In genomic region chr19:42253245-42254082, GRCh38 we compare ENCODE assay signal across 8 cellular contexts. TPM values are rescaled to one million over a fixed set of nuclear protein-coding genes. Genes with fewer than 3 reads are reported as not detected.
DNase-seq lines count a peak whose midpoint lies in the region; ATAC-seq and TF ChIP-seq lines count a peak whose summit lies in the region.

No MANE protein-coding gene starts in this region.

- no peak overlapping the region for H2AK5ac ChIP-seq in mesenchymal stem cell (ENCODE audit: low read length, severe bottlenecking)

- H3K27me3 ChIP-seq in mesenchymal stem cell (ENCODE audit: control insufficient read depth in 1 of 2, insufficient read depth in 1 of 2, low read length in 2 of 2) = no peaks in the 10 kb centered on the region

- peak overlapping the region in 1 of 2 experiments; percentile 56 for H3K23ac ChIP-seq in mesenchymal stem cell (ENCODE audit: low read length in 2 of 2)

- H2BK15ac ChIP-seq in mesenchymal stem cell (ENCODE audit: low read depth, poor library complexity, severe bottlenecking) = peak overlapping the region; percentile 76

- peak overlapping the region; percentile 76 for H3K4me2 ChIP-seq in mesenchymal stem cell (ENCODE audit: low read length, poor library complexity, severe bottlenecking)

- H3K4ac ChIP-seq in mesenchymal stem cell (ENCODE audit: low read depth in 1 of 2, low read length in 2 of 2) = peak overlapping the region; percentile 30 to 91

- peak overlapping the region; percentile 96 for H2BK120ac ChIP-seq in mesenchymal stem cell (ENCODE audit: low read depth, low read length)

- no peaks in the 10 kb centered on the region for H3K9me3 ChIP-seq in mesenchymal stem cell (ENCODE audit: control insufficient read depth, low read length)

- H3K14ac ChIP-seq in mesenchymal stem cell (ENCODE audit: low read length in 2 of 2) = peak overlapping the region in 1 of 2 experiments; percentile 82

- no peak overlapping the region for H2AFZ ChIP-seq in mesenchymal stem cell (ENCODE audit: low read depth, low read length)

- peak overlapping the region; percentile 83 to 99 for H3K4me3 ChIP-seq in mesenchymal stem cell (ENCODE audit: insufficient read depth in 1 of 2, low read depth in 1 of 2, low read length in 2 of 2)

- H3K9ac ChIP-seq in mesenchymal stem cell (ENCODE audit: low read length) = peak overlapping the region; percentile 90

- H4K91ac ChIP-seq in mesenchymal stem cell (ENCODE audit: low read length) = peak overlapping the region; percentile 72

- peak; percentile 15 for ATAC-seq in GM21515 (IDR thresholded peaks at IDR 0.05; ENCODE audit: unreplicated experiment)

- peak overlapping the region; percentile 63 for H4K8ac ChIP-seq in mesenchymal stem cell (ENCODE audit: low read length)

- H3K27ac ChIP-seq in C4-2B (peak overlapping the region; percentile 88), mesenchymal stem cell (ENCODE audit: low read length, poor library complexity, severe bottlenecking) (peak overlapping the region; percentile 93)

- peaks cover 10 to 30% of the 10 kb centered on the region in 2 experiments for H3K36me3 ChIP-seq in mesenchymal stem cell (ENCODE audit: control insufficient read depth in 1 of 2, insufficient read depth in 2 of 2, low read depth in 1 of 2, low read length in 2 of 2)

- peak overlapping the region; percentile 86 to 91 for H3K18ac ChIP-seq in mesenchymal stem cell (ENCODE audit: low read depth in 1 of 2, low read length in 2 of 2)

- H2BK5ac ChIP-seq in mesenchymal stem cell (ENCODE audit: low read depth, low read length, poor library complexity, severe bottlenecking) = peak overlapping the region; percentile 74

- no peak for TF ChIP-seq CTCF in C4-2B (conservative IDR thresholded peaks at IDR 0.05)

- H3K79me1 ChIP-seq in mesenchymal stem cell (replicated peaks; ENCODE audit: low read length, poor library complexity, severe bottlenecking) = peaks cover 10% of the 10 kb centered on the region

- H2BK12ac ChIP-seq in mesenchymal stem cell (ENCODE audit: low read length in 2 of 2) = no peak overlapping the region

- H3K4me1 ChIP-seq in mesenchymal stem cell (ENCODE audit: control insufficient read depth, insufficient read depth, low read depth, low read length) = peaks cover 31% of the 10 kb centered on the region

- WGBS in mesenchymal stem cell = 0% methylated on average over 5 of the region's 71 CpGs

- peak; percentile 90 for DNase-seq in NCI-H2227 (lab: John Stamatoyannopoulos, UW; ENCODE audit: unreplicated experiment)
- DNase-seq in activated CD4-positive, alpha-beta T cell treated with anti-CD3 and anti-CD28 coated beads, Interleukin-2, amount 50 U/mL, for 48 hours = peak; percentile 69 to 75
- peak; percentile 70 for DNase-seq in effector CD8-positive, alpha-beta T cell (lab: John Stamatoyannopoulos, UW)
- DNase-seq in mesenchymal stem cell = peak; percentile 68
- DNase-seq in stimulated activated CD8-positive, alpha-beta memory T cell treated with anti-CD3 and anti-CD28 coated beads, Interleukin-4, amount 100 ng/mL, for 4 hours (ENCODE audit: low read depth in 2 of 2, low spot score in 1 of 2) = peak; percentile 22 to 32
- no peak for DNase-seq in middle frontal gyrus (ENCODE audit: extremely low spot score, low spot score)

RNA-seq across cellular contexts. Expression of gene ERF, which starts 1.5 kb away (rescaled TPM):
- 57.9 TPM for polyA plus RNA-seq in mesenchymal stem cell (2013, experiment 1 of 2)
- 59.6 TPM for polyA plus RNA-seq in mesenchymal stem cell (2013, experiment 2 of 2)

RNA-seq across cellular contexts. Expression of gene GSK3A, which starts 11.1 kb away (rescaled TPM):
- polyA plus RNA-seq in mesenchymal stem cell (2013, experiment 1 of 2) = 60.9 TPM
- polyA plus RNA-seq in mesenchymal stem cell (2013, experiment 2 of 2) = 57.5 TPM

RNA-seq across cellular contexts. Expression of gene CIC, which starts 15.6 kb away (rescaled TPM):
- polyA plus RNA-seq in mesenchymal stem cell (2013, experiment 1 of 2) = 55.2 TPM
- 52.0 TPM for polyA plus RNA-seq in mesenchymal stem cell (2013, experiment 2 of 2)

RNA-seq across cellular contexts. Expression of gene ZNF526, which starts 33.4 kb away (rescaled TPM):
- polyA plus RNA-seq in mesenchymal stem cell (2013, experiment 1 of 2) = 6.4 TPM
- 6.4 TPM for polyA plus RNA-seq in mesenchymal stem cell (2013, experiment 2 of 2)

RNA-seq across cellular contexts. Expression of gene DEDD2, which starts 36.0 kb away (rescaled TPM):
- 17.2 TPM for polyA plus RNA-seq in mesenchymal stem cell (2013, experiment 1 of 2)
- 17.0 TPM for polyA plus RNA-seq in mesenchymal stem cell (2013, experiment 2 of 2)
